ENCODE assay signal across 8 cellular contexts in the genomic region with DNA sequence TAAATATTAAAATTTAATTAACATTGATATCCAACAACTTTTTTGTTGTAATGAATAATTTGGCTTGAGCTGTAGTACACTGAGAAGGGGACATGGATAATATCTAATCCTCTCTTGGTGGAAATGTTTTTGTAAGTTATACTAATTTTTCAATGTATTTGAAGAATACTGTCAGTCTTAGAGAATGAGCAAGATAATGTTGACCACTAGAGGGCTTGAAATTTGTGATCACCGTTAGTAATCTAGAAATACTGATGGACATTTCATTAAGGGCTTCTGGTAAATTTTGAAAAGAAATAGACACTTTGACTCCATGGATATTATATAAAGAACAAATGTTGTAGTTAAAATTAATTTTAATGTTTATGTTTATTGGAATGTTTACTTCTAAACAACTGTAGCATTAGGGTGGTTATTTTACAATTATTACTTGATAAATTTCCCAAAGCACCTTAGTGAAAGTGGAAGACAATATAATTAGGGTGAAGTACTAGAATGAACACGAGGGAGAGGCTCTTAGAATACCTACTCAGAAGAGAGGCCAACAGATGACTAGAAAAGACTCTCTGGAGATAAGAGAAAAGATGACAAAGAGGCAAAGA. TPM values are rescaled to one million over a fixed set of nuclear protein-coding genes. Genes with fewer than 3 reads are reported as not detected.
DNase-seq lines count a peak whose midpoint lies in the region; ATAC-seq, FAIRE-seq and TF ChIP-seq lines count a peak whose summit lies in the region.

No MANE protein-coding gene starts in this region.

- 1 to 7% (median 5%) methylated on average over 2 of the region's 2 CpGs for WGBS in small intestine, 3 donors

- H3K4me1 ChIP-seq in Peyer's patch (no peaks in the 10 kb centered on the region), small intestine (ENCODE audit: control insufficient read depth in 2 of 2, insufficient read depth in 1 of 2, low read depth in 1 of 2, low read length in 1 of 2) (no peaks in the 10 kb centered on the region)

- peaks cover 4 to 5% of the 10 kb centered on the region in 2 donors for H3K36me3 Mint-ChIP-seq in activated T-cell treated with anti-CD3 and anti-CD28 coated beads, Interleukin-2, amount 50 U/mL, for 72 hours (ENCODE audit: insufficient read depth in 2 of 2)

- no peaks in the 10 kb centered on the region for H3K27me3 Mint-ChIP-seq in activated T-cell treated with anti-CD3 and anti-CD28 coated beads, Interleukin-2, amount 50 U/mL, for 72 hours (ENCODE audit: low read depth)

- peak; percentile 89 for FAIRE-seq in small intestine (lab: Jason Lieb, UNC)

- H3K36me3 ChIP-seq in Peyer's patch (no peaks in the 10 kb centered on the region), small intestine (ENCODE audit: control insufficient read depth in 2 of 2, insufficient read depth in 2 of 2, low read length in 2 of 2) (no peaks in the 10 kb centered on the region)

- TF ChIP-seq CTCF in C4-2B (conservative IDR thresholded peaks at IDR 0.05) (peak; percentile 70), Peyer's patch (IDR thresholded peaks at IDR 0.05) (peak; percentile 26 to 72 (median 63)), fibroblast of pulmonary artery (IDR thresholded peaks at IDR 0.05; ENCODE audit: low read length, missing control alignments) (peak; percentile 71)

- no peaks in the 10 kb centered on the region for H3K27me3 ChIP-seq in Peyer's patch
- no peaks in the 10 kb centered on the region for H3K27me3 ChIP-seq in small intestine (ENCODE audit: control insufficient read depth in 2 of 2, insufficient read depth in 2 of 2, low read length in 2 of 2)

- H3K27ac Mint-ChIP-seq in activated T-cell treated with anti-CD3 and anti-CD28 coated beads, Interleukin-2, amount 50 U/mL, for 72 hours = no peak overlapping the region

- H3K27ac ChIP-seq in C4-2B (no peak overlapping the region), Peyer's patch (no peak overlapping the region), small intestine (ENCODE audit: low read depth in 1 of 2, low read length in 1 of 2) (no peak overlapping the region)

- H3K9me3 ChIP-seq in Peyer's patch (no peaks in the 10 kb centered on the region), small intestine (ENCODE audit: control insufficient read depth, low read depth) (no peaks in the 10 kb centered on the region)

- H3K9me3 Mint-ChIP-seq in activated T-cell treated with anti-CD3 and anti-CD28 coated beads, Interleukin-2, amount 50 U/mL, for 72 hours = peaks cover 5% of the 10 kb centered on the region in 2 donors

- no peak overlapping the region for H3K4me3 Mint-ChIP-seq in activated T-cell treated with anti-CD3 and anti-CD28 coated beads, Interleukin-2, amount 50 U/mL, for 72 hours

- no peak overlapping the region for H3K4me3 ChIP-seq in Peyer's patch
- H3K4me3 ChIP-seq in fibroblast of pulmonary artery (replicated peaks; ENCODE audit: low read depth, low read length) = no peak overlapping the region
- H3K4me3 ChIP-seq in small intestine (ENCODE audit: low read depth in 1 of 2, low read length in 2 of 2) = no peak overlapping the region

- DNase-seq in Peyer's patch = no peak
- DNase-seq in fibroblast of pulmonary artery (ENCODE audit: low read depth) = peak; percentile 71
- DNase-seq in small intestine = peak; percentile 19
- DNase-seq in stimulated activated CD4-positive, alpha-beta T cell treated with anti-CD3 and anti-CD28 coated beads, Interleukin-1b, Interleukin-23, amount 100 ng/mL, for 48 hours = no peak
- no peak for DNase-seq in activated T-cell treated with anti-CD3 and anti-CD28 coated beads, Interleukin-2, amount 50 U/mL, for 72 hours

- peaks cover 31% of the 10 kb centered on the region for H3K4me1 Mint-ChIP-seq in activated T-cell treated with anti-CD3 and anti-CD28 coated beads, Interleukin-2, amount 50 U/mL, for 72 hours (ENCODE audit: low read depth)

- ATAC-seq in GM21723 (IDR thresholded peaks at IDR 0.05; ENCODE audit: unreplicated experiment) (peak; percentile 60), HG03520 (IDR thresholded peaks at IDR 0.05; ENCODE audit: unreplicated experiment) (no peak)
- no peak for ATAC-seq in activated T-cell treated with anti-CD3 and anti-CD28 coated beads, Interleukin-2, amount 50 U/mL, for 72 hours (replicated peaks in 1 of 2)

- no peak for TF ChIP-seq POLR2A in Peyer's patch (IDR thresholded peaks at IDR 0.05)

RNA-seq across cellular contexts. Expression of a gene that starts 20.0 kb away (rescaled TPM):
- total RNA-seq in Peyer's patch = 100 to 1,000 TPM in 1 of 4 donors, 10 to 100 TPM in 3; 38.8 to 125 (median 63.5) TPM
- polyA plus RNA-seq in small intestine = 10 to 100 TPM; 21.1 to 26.6 (median 21.3) TPM
- 10 to 100 TPM; 85.0 to 92.9 TPM for total RNA-seq in activated T-cell treated with anti-CD3 and anti-CD28 coated beads, Interleukin-2, amount 50 U/mL, for 72 hours

Comparison
In these comparisons a context has a peak if more than half of its experiments do, and no peak if none do; other contexts are left out.
1. DNase-seq: peak in fibroblast of pulmonary artery (single experiment) and small intestine (single experiment); none in Peyer's patch (0 of 3), stimulated activated CD4-positive, alpha-beta T cell treated with anti-CD3 and anti-CD28 coated beads, Interleukin-1b, Interleukin-23, amount 100 ng/mL, for 48 hours (single experiment) and activated T-cell treated with anti-CD3 and anti-CD28 coated beads, Interleukin-2, amount 50 U/mL, for 72 hours (0 of 2).
2. Peak in every context shown above with its lines, with median percentiles within 50 percentile points of each other: CTCF ChIP-seq.